28 cellular contexts compared by ENCODE assay signal in the genomic region with DNA sequence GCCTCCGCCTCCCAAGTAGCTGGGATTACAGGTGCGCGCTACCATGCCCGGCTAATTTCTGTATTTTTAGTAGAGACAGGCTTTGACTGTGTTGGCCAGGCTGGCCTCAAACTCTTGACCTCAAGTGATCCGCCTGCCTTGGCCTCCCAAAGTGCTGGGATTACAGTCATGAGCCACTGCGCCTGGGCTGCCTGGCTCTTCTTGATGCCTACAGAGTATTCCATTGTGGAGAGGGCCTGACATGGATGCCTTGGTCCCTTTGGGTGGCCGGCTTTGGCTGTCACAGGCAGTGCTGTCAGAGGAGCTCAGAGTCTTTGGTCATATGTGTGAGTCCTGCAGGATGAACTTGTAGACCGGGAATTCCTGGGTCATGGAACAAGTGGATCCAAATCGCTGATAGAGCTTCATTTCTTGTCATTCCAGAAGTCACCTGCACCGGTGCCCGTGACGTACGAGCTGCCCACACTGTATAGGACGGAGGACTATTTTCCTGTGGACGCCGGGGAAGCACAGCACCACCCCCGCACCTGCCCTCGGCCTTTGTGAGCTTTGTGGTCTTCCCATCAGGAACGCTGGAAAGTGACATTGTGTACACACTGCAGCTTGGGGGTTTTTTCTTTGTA.
"Had no signal": no experiment of that assay in that cellular context is flagged by ENCODE, and none has a peak within 500 bp of the region (broad histone marks: within the 10 kb centered on the region; RNA-seq: fewer than 3 reads in every experiment).

No MANE protein-coding gene starts in this region.

- H3K27me3 Mint-ChIP-seq: activated naive CD4-positive, alpha-beta T cell treated with anti-CD3 and anti-CD28 coated beads, Interleukin-2, amount 10 ng/mL, durations not matched to agents 7 days and 5 days; activated naive CD8-positive, alpha-beta T cell treated with anti-CD3 and anti-CD28 coated beads for 36 hours had no signal

- H3K36me3 Mint-ChIP-seq: activated naive CD4-positive, alpha-beta T cell treated with anti-CD3 and anti-CD28 coated beads, Interleukin-2, amount 10 ng/mL, durations not matched to agents 7 days and 5 days; activated naive CD8-positive, alpha-beta T cell treated with anti-CD3 and anti-CD28 coated beads for 36 hours had no signal

- H3K4me3 Mint-ChIP-seq: activated CD8-positive, alpha-beta T cell treated with anti-CD3 and anti-CD28 coated beads, Interleukin-2, amount 10 ng/mL, durations not matched to agents 7 days and 5 days; activated naive CD4-positive, alpha-beta T cell treated with anti-CD3 and anti-CD28 coated beads, Interleukin-2, amount 10 ng/mL, durations not matched to agents 7 days and 5 days; activated naive CD8-positive, alpha-beta T cell treated with anti-CD3 and anti-CD28 coated beads for 36 hours; activated T-cell treated with anti-CD3 and anti-CD28 coated beads, Interleukin-2, amount 50 U/mL, for 4 hours had no signal

- H3K4me2 ChIP-seq: SK-N-SH had no signal

- H3K9me3 Mint-ChIP-seq: activated naive CD4-positive, alpha-beta T cell treated with anti-CD3 and anti-CD28 coated beads, Interleukin-2, amount 10 ng/mL, durations not matched to agents 7 days and 5 days; activated naive CD8-positive, alpha-beta T cell treated with anti-CD3 and anti-CD28 coated beads for 36 hours; activated T-cell treated with anti-CD3 and anti-CD28 coated beads, Interleukin-2, amount 50 U/mL, for 4 hours had no signal

- H3K27ac Mint-ChIP-seq: activated CD8-positive, alpha-beta T cell treated with anti-CD3 and anti-CD28 coated beads, Interleukin-2, amount 10 ng/mL, durations not matched to agents 7 days and 5 days; activated naive CD4-positive, alpha-beta T cell treated with anti-CD3 and anti-CD28 coated beads, Interleukin-2, amount 10 ng/mL, durations not matched to agents 7 days and 5 days; activated naive CD8-positive, alpha-beta T cell treated with anti-CD3 and anti-CD28 coated beads for 36 hours had no signal

- ATAC-seq: activated CD4-positive, CD25-positive, alpha-beta regulatory T cell treated with anti-CD3 and anti-CD28 coated beads, Interleukin-2, amount 50 U/mL, for 24 hours; activated CD8-positive, alpha-beta T cell treated with anti-CD3 and anti-CD28 coated beads, Interleukin-2, amount 10 ng/mL, durations not matched to agents 7 days and 5 days; activated T-cell treated with anti-CD3 and anti-CD28 coated beads, Interleukin-2, amount 50 U/mL, for 4 hours; Panc1 had no signal

- H3K4me1 ChIP-seq: SJCRH30 had no signal

- H3K36me3 ChIP-seq: SJCRH30, WERI-Rb-1 had no signal

- H3K27ac ChIP-seq: SJCRH30, WERI-Rb-1 had no signal

- H3K27me3 ChIP-seq: SJCRH30 had no signal

- H3K9ac ChIP-seq: SK-N-SH had no signal

- H3K9me3 ChIP-seq: SJCRH30, SK-N-SH had no signal

- H3K4me1 Mint-ChIP-seq: activated naive CD4-positive, alpha-beta T cell treated with anti-CD3 and anti-CD28 coated beads, Interleukin-2, amount 10 ng/mL, durations not matched to agents 7 days and 5 days; activated naive CD8-positive, alpha-beta T cell treated with anti-CD3 and anti-CD28 coated beads for 36 hours had no signal

- DNase-seq: activated CD4-positive, alpha-beta T cell treated with anti-CD3 and anti-CD28 coated beads for 4 hours; activated CD4-positive, alpha-beta T cell treated with anti-CD3 and anti-CD28 coated beads, Interleukin-2, amount 50 U/mL, for 4 hours; activated CD8-positive, alpha-beta memory T cell treated with anti-CD3 and anti-CD28 coated beads, Interleukin-2, amount 50 U/mL, for 48 hours; activated CD8-positive, alpha-beta T cell treated with anti-CD3 and anti-CD28 coated beads, Interleukin-2, amount 10 ng/mL, durations not matched to agents 7 days and 5 days; activated gamma-delta T cell treated with Interleukin-2 at 50 U/mL for 16 hours; activated naive CD4-positive, alpha-beta T cell treated with anti-CD3 and anti-CD28 coated beads, Interleukin-2, amount 10 ng/mL, durations not matched to agents 7 days and 5 days; activated naive CD8-positive, alpha-beta T cell treated with anti-CD3 and anti-CD28 coated beads for 36 hours; activated T-cell treated with anti-CD3 and anti-CD28 coated beads, Interleukin-2, amount 50 U/mL, for 4 hours; anterior cingulate cortex; caudate nucleus; Karpas-422; MM.1S; NCI-H1105; NCI-H1436; NCI-H1694 treated with DMSO at 0.1 percent for 48 hours; NCI-H2029 treated with DMSO at 0.1 percent for 48 hours; NCI-H510A treated with DMSO at 0.1 percent for 48 hours; NCI-H69; NK-92 treated with Interleukin-12 subunit alpha and Interleukin-12 subunit beta, amount 100 ng/mL, for 24 hours; OCI-M1; Right ventricle myocardium superior; RPMI8226; SJCRH30; SK-N-SH; T-helper 1 cell; WERI-Rb-1 had no signal

- H3K4me3 ChIP-seq: SJCRH30 had no signal
